In the genomic region with DNA sequence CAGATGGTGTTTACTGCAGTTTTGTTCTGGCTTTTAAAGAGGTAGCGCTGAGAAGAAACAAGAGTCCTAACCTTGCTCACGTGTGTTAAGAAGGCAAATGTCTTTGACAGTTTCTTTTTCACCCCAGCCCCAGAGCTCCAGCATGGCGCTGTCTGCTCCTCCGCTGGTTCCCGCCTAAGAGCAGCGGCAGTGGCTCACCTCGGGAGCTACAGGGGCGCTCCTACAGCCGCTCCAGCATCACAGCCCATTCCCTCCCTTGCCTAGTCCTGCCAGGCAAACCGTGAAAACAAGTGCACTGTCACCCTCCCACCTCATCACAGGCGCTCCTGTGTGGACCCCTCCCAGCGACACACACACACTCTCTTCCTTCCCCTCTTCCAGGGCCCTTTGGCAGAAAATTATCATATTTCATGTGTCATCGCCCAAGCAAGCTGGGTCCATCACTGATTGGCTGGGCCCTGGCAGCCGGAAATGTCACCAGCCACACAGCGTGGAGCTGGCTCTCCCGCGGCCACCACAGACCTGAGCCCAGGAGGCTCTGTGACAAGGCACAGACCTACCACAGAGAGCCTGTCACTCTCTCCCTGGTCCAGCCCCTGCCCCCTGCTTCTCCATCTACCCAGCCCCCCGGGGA, we compare ENCODE assay signal across 8 cellular contexts. TPM values are rescaled to one million over a fixed set of nuclear protein-coding genes. Genes with fewer than 3 reads are reported as not detected.
DNase-seq lines count a peak whose midpoint lies in the region; ATAC-seq and TF ChIP-seq lines count a peak whose summit lies in the region.

No MANE protein-coding gene starts in this region.

- H3K4me3 ChIP-seq in left lung = peak overlapping the region in 1 of 2 donors; percentile 23

- no peaks in the 10 kb centered on the region for H3K36me3 ChIP-seq in left lung

- TF ChIP-seq CTCF in left lung (IDR thresholded peaks at IDR 0.05) = no peak

- H3K9me3 ChIP-seq in left lung = peaks cover 0 to 2% of the 10 kb centered on the region in 2 donors

- DNase-seq in NCI-H1417 (lab: John Stamatoyannopoulos, UW) = peak; percentile 60 to 83 (median 71)
- DNase-seq in NCI-H1417 treated with DMSO at 0.1 percent for 48 hours (lab: John Stamatoyannopoulos, UW) = no peak
- peak; percentile 86 for DNase-seq in HT1080 (ENCODE audit: low read depth)
- peak; percentile 61 for DNase-seq in SKM-1 treated with dmso at 0.1 percent for 144 hours (lab: John Stamatoyannopoulos, UW; ENCODE audit: unreplicated experiment)
- DNase-seq in amygdala (lab: John Stamatoyannopoulos, UW) = peak in 31 of 56 donors; percentile 12 to 58 (median 32)
- peak; percentile 41 to 79 for DNase-seq in left lung
- DNase-seq in stimulated activated CD8-positive, alpha-beta memory T cell treated with anti-CD3 and anti-CD28 coated beads, Interleukin-12 subunit alpha, Interleukin-12 subunit beta, amount 100 ng/mL, for 1 hour (ENCODE audit: low read depth) = peak; percentile 60

- peak; percentile 28 for ATAC-seq in left lung
- ATAC-seq in HG03039 (IDR thresholded peaks at IDR 0.05; ENCODE audit: unreplicated experiment) = no peak

- no peak overlapping the region for H3K27ac ChIP-seq in left lung

- peaks cover 2 to 44% of the 10 kb centered on the region in 2 donors for H3K4me1 ChIP-seq in left lung

- intact Hi-C loops in left lung (cut with DNase I) = no loop called here

- peaks cover 0 to 34% of the 10 kb centered on the region in 2 donors for H3K27me3 ChIP-seq in left lung

RNA-seq across cellular contexts. Expression of gene HIVEP3, which starts 1.2 kb away (rescaled TPM):
- total RNA-seq in HT1080 (2014; rRNA removed; shearing (Covaris generic)) = 4.8 and 6.2 TPM in 2 replicates
- polyA plus RNA-seq in HT1080 (2015; cell fraction: cytosol; rRNA removed) = 15.3 and 17.2 TPM in 2 replicates
- 7.6 and 7.9 TPM in 2 replicates for polyA plus RNA-seq in HT1080 (2015; cell fraction: nucleus; rRNA removed)
- total RNA-seq in left lung = 10 to 100 TPM in 1 of 2 donors, 1 to 10 TPM in 1; 9.8 to 15.6 TPM
